ENCODE assay signal across 26 cellular contexts in genomic region chr11:119888119-119888518, GRCh38.
DNase-seq lines count a peak whose midpoint lies in the region; ATAC-seq and TF ChIP-seq lines count a peak whose summit lies in the region.
"Had no signal": no experiment of that assay in that cellular context is flagged by ENCODE, and none has a peak within 500 bp of the region (broad histone marks: within the 10 kb centered on the region; RNA-seq: fewer than 3 reads in every experiment).

No MANE protein-coding gene starts in this region.

- H3K9me3 ChIP-seq in Loucy (ENCODE audit: insufficient read depth, low read depth, low read length) = no peaks in the 10 kb centered on the region
- H3K9me3 ChIP-seq: BLaER1 treated with 17β-estradiol and CSF1 and Interleukin-3, amounts not matched to agents 10 nM and 100 nM; MG63; SJSA1; tibial artery had no signal

- POLR2A ChIA-PET in activated CD8-positive, alpha-beta T cell treated with anti-CD3 and anti-CD28 coated beads for 36 hours (lab: Charles Lee) = no interaction called here

- H3K27me3 Mint-ChIP-seq in activated naive CD8-positive, alpha-beta T cell treated with anti-CD3 and anti-CD28 coated beads for 36 hours = peaks cover 22% of the 10 kb centered on the region
- H3K27me3 Mint-ChIP-seq in activated CD8-positive, alpha-beta T cell treated with anti-CD3 and anti-CD28 coated beads for 36 hours = peaks cover 12% of the 10 kb centered on the region

- intact Hi-C loops in activated CD8-positive, alpha-beta T cell treated with anti-CD3 and anti-CD28 coated beads for 36 hours (cut with micrococcal nuclease) = no loop called here

- no peaks in the 10 kb centered on the region for H3F3A ChIP-seq in Loucy (ENCODE audit: low read depth)

- H3K36me3 ChIP-seq in Loucy (ENCODE audit: insufficient read depth, low read length) = no peaks in the 10 kb centered on the region
- H3K36me3 ChIP-seq in H7 (replicated peaks; ENCODE audit: control insufficient read depth, insufficient read depth, low read length) = no peaks in the 10 kb centered on the region
- H3K36me3 ChIP-seq: BLaER1 treated with 17β-estradiol and CSF1 and Interleukin-3, amounts not matched to agents 10 nM and 100 nM; MG63; SJSA1; tibial artery had no signal

- H3K9ac ChIP-seq in Loucy (ENCODE audit: low read depth, low read length, poor library complexity, severe bottlenecking) = no peak overlapping the region
- H3K9ac ChIP-seq: BLaER1 treated with 17β-estradiol and CSF1 and Interleukin-3, amounts not matched to agents 10 nM and 100 nM had no signal

- H4K20me1 ChIP-seq in Loucy (ENCODE audit: insufficient read depth, low read length, poor library complexity, severe bottlenecking) = no peaks in the 10 kb centered on the region

- H3K4me2 ChIP-seq in Loucy (ENCODE audit: low read depth, low read length, poor library complexity, severe bottlenecking) = peak overlapping the region; percentile 64
- H3K4me2 ChIP-seq: BLaER1 treated with 17β-estradiol and CSF1 and Interleukin-3, amounts not matched to agents 10 nM and 100 nM had no signal

- no peaks in the 10 kb centered on the region for H3K79me2 ChIP-seq in Loucy (ENCODE audit: insufficient read depth, low read length)

- CTCF ChIA-PET in activated CD8-positive, alpha-beta T cell treated with anti-CD3 and anti-CD28 coated beads for 36 hours (lab: Charles Lee) = interaction anchor here (1.5 kb wide), 1 partner anchor 192 kb away, joined by 3 read pairs; no protein-coding TSS in a partner anchor

- no peaks in the 10 kb centered on the region for H3K9me2 ChIP-seq in Loucy (replicated peaks; ENCODE audit: low read depth, low read length)

- no peak overlapping the region for H3K4me3 Mint-ChIP-seq in activated naive CD8-positive, alpha-beta T cell treated with anti-CD3 and anti-CD28 coated beads for 36 hours
- H3K4me3 Mint-ChIP-seq in activated CD8-positive, alpha-beta T cell treated with anti-CD3 and anti-CD28 coated beads for 36 hours = no peak overlapping the region
- H3K4me3 Mint-ChIP-seq: naive B cell had no signal

- H3K4me3 ChIP-seq in Loucy (ENCODE audit: low read length, poor library complexity, severe bottlenecking) (peak overlapping the region; percentile 41), H7 (ENCODE audit: insufficient read depth, low read depth, low read length) (no peak overlapping the region)
- H3K4me3 ChIP-seq: BLaER1 treated with 17β-estradiol and CSF1 and Interleukin-3, amounts not matched to agents 10 nM and 100 nM; MG63; SJSA1; skin epidermis; tibial artery had no signal

- no peaks in the 10 kb centered on the region for H3K36me3 Mint-ChIP-seq in activated naive CD8-positive, alpha-beta T cell treated with anti-CD3 and anti-CD28 coated beads for 36 hours
- no peaks in the 10 kb centered on the region for H3K36me3 Mint-ChIP-seq in activated CD8-positive, alpha-beta T cell treated with anti-CD3 and anti-CD28 coated beads for 36 hours (ENCODE audit: low read depth)
- H3K36me3 Mint-ChIP-seq: naive B cell had no signal

- peaks cover 40% of the 10 kb centered on the region for H3K4me1 ChIP-seq in Loucy (ENCODE audit: insufficient read depth, low read length, poor library complexity, severe bottlenecking)
- H3K4me1 ChIP-seq: SJSA1, tibial artery had no signal

- H2AFZ ChIP-seq in Loucy (ENCODE audit: low read length) = no peak overlapping the region

- no peaks in the 10 kb centered on the region for H3K4me1 Mint-ChIP-seq in activated naive CD8-positive, alpha-beta T cell treated with anti-CD3 and anti-CD28 coated beads for 36 hours
- no peaks in the 10 kb centered on the region for H3K4me1 Mint-ChIP-seq in activated CD8-positive, alpha-beta T cell treated with anti-CD3 and anti-CD28 coated beads for 36 hours (ENCODE audit: low read depth)
- H3K4me1 Mint-ChIP-seq: naive B cell had no signal

- H3K9me3 Mint-ChIP-seq in activated naive CD8-positive, alpha-beta T cell treated with anti-CD3 and anti-CD28 coated beads for 36 hours = no peaks in the 10 kb centered on the region
- no peaks in the 10 kb centered on the region for H3K9me3 Mint-ChIP-seq in activated CD8-positive, alpha-beta T cell treated with anti-CD3 and anti-CD28 coated beads for 36 hours
- H3K9me3 Mint-ChIP-seq: naive B cell had no signal

- H3K27me3 ChIP-seq in Loucy (ENCODE audit: insufficient read depth, low read length, poor library complexity, severe bottlenecking) = no peaks in the 10 kb centered on the region
- no peaks in the 10 kb centered on the region for H3K27me3 ChIP-seq in H7 (ENCODE audit: control insufficient read depth, insufficient read depth, low read length)
- H3K27me3 ChIP-seq: SJSA1 had no signal

- peak; percentile 28 for TF ChIP-seq CTCF in Loucy (conservative IDR thresholded peaks at IDR 0.05; ENCODE audit: low read length)
- TF ChIP-seq CTCF in activated CD8-positive, alpha-beta T cell treated with anti-CD3 and anti-CD28 coated beads for 36 hours (IDR thresholded peaks at IDR 0.05) = no peak

- H3K27ac Mint-ChIP-seq in activated naive CD8-positive, alpha-beta T cell treated with anti-CD3 and anti-CD28 coated beads for 36 hours = no peak overlapping the region
- no peak overlapping the region for H3K27ac Mint-ChIP-seq in activated CD8-positive, alpha-beta T cell treated with anti-CD3 and anti-CD28 coated beads for 36 hours
- H3K27ac Mint-ChIP-seq: naive B cell had no signal

- DNase-seq in A172 (ENCODE audit: low spot score) = peak; percentile 10
- peak; percentile 86 for DNase-seq in DMS79 (lab: John Stamatoyannopoulos, UW)
- DNase-seq in astrocyte of the hippocampus (ENCODE audit: low read depth, low spot score) = peak; percentile 11
- no peak for DNase-seq in activated naive CD8-positive, alpha-beta T cell treated with anti-CD3 and anti-CD28 coated beads for 36 hours
- DNase-seq in activated CD8-positive, alpha-beta T cell treated with anti-CD3 and anti-CD28 coated beads for 36 hours = no peak
- DNase-seq in H7 = no peak
- DNase-seq: activated CD4-positive, alpha-beta T cell treated with anti-CD3 and anti-CD28 coated beads, Interleukin-2, amount 50 U/mL, for 4 hours; activated CD4-positive, CD25-positive, alpha-beta regulatory T cell; activated naive CD4-positive, alpha-beta T cell treated with anti-CD3 and anti-CD28 coated beads, Interleukin-2, amount 50 U/mL, for 16 hours; DND-41; effector CD8-positive, alpha-beta T cell; glutamatergic neuron; MG63; naive B cell; NCI-H1436 treated with DMSO at 0.1 percent for 48 hours; NCI-H446 treated with DMSO at 0.1 percent for 48 hours; NK-92 treated with Interleukin-12 subunit alpha and Interleukin-12 subunit beta, amount 100 ng/mL, for 24 hours; occipital lobe; stimulated activated CD4-positive, alpha-beta T cell treated with anti-CD3 and anti-CD28 coated beads, Interleukin-1b, Interleukin-23, amount 100 ng/mL, for 48 hours; stimulated activated CD8-positive, alpha-beta memory T cell treated with anti-CD3 and anti-CD28 coated beads, Interleukin-4, amount 100 ng/mL, for 48 hours; tibial artery had no signal

- ATAC-seq in activated CD8-positive, alpha-beta T cell treated with anti-CD3 and anti-CD28 coated beads for 36 hours = no peak
- no peak for ATAC-seq in HG02852 (IDR thresholded peaks at IDR 0.05; ENCODE audit: unreplicated experiment)

Comparison
In these comparisons a context has a peak if more than half of its experiments do, and no peak if none do; other contexts are left out.
1. DNase-seq: peak in A172 (single experiment), DMS79 (single experiment) and astrocyte of the hippocampus (single experiment); none in activated naive CD8-positive, alpha-beta T cell treated with anti-CD3 and anti-CD28 coated beads for 36 hours (single experiment), activated CD8-positive, alpha-beta T cell treated with anti-CD3 and anti-CD28 coated beads for 36 hours (single experiment) and H7 (single experiment).